2 cellular contexts compared by ENCODE assay signal in genomic region chr5:176755593-176755992, GRCh38. TPM values are rescaled to one million over a fixed set of nuclear protein-coding genes. Genes with fewer than 3 reads are reported as not detected.
"Had no signal": no experiment of that assay in that cellular context is flagged by ENCODE, and none has a peak within 500 bp of the region (broad histone marks: within the 10 kb centered on the region; RNA-seq: fewer than 3 reads in every experiment).

No MANE protein-coding gene starts in this region.

RNA-seq across cellular contexts. Expression of gene UNC5A, which starts 54.8 kb away (rescaled TPM):
- total RNA-seq: K562, SJSA1 had no signal
